ENCODE assay signal across 8 cellular contexts in the genomic region with DNA sequence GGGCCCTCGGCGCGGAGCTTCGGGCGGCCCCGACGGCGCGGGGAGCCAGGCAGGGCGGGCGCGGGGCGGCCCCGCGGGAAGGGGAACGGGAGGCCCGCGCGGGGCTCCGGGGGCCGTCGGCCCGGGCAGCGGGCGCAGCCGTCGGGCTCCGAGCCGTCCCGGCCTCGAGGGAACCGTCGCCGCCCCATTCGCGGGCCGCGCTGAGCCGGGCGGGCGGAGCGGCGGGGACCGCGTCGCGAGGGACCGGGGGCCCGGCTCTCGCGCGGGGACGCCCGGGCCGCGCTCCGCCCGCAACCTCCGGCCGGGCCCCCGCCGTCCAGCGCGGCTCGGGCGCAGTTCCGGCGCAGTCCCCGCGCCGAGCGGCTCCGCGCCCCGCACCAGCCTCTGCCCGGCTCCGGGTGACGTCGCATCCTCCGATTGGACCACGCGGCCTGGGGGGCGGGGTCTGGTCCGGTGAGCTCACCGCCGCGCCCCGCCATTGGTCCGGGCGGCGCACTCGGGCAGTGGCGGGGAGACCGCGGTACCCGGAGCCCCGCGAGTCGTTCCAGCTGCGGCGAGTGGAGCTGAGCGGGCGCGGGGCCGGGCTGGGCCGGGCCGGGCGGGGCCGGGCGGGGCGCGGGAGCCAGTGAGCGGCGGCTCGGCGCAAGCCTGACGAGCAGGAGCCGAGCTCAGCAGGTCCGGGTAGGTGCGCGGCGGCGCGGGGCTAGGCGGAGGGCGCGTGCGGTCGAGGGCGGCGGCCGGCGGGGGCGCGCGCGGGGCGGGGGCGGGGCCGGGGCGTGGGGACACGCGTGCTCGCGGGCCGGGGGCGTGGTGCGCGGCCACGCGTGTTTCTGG.
A peak's percentile ranks its signal among the peaks of the same experiment; 100 is the strongest.
DNase-seq lines count a peak whose midpoint lies in the region; ATAC-seq and TF ChIP-seq lines count a peak whose summit lies in the region.

No MANE protein-coding gene starts in this region.

- H3K9ac ChIP-seq in HUES48 (ENCODE audit: low read depth, low read length) (no peak overlapping the region), subcutaneous abdominal adipose tissue (ENCODE audit: low read length in 5 of 5) (no peak overlapping the region)

- H3K4me3 ChIP-seq in HUES48 (ENCODE audit: low read depth, low read length) = peak overlapping the region; percentile 56; the same call in 1 of the 2 replicates
- peak overlapping the region in 4 of 5 donors; percentile 36 to 80 (median 66) for H3K4me3 ChIP-seq in subcutaneous abdominal adipose tissue (ENCODE audit: low read depth in 1 of 5, low read length in 5 of 5)

- H3K36me3 ChIP-seq in HUES48 (ENCODE audit: control insufficient read depth, insufficient read depth, low read length) (no peaks in the 10 kb centered on the region), subcutaneous abdominal adipose tissue (ENCODE audit: control insufficient read depth in 5 of 5, insufficient read depth in 5 of 5, low read length in 5 of 5) (no peaks in the 10 kb centered on the region)

- H3K4me1 ChIP-seq in HUES48 (ENCODE audit: control insufficient read depth, insufficient read depth, low read length) (peaks cover 15% of the 10 kb centered on the region), foreskin keratinocyte (no peaks in the 10 kb centered on the region), subcutaneous abdominal adipose tissue (ENCODE audit: control insufficient read depth in 5 of 5, insufficient read depth in 5 of 5, low read length in 5 of 5) (peaks cover 0 to 14% (median 14%) of the 10 kb centered on the region in 5 donors)

- TF ChIP-seq CTCF in RWPE1 (conservative IDR thresholded peaks at IDR 0.05; ENCODE audit: low read depth) = no peak
- TF ChIP-seq CTCF in foreskin keratinocyte (conservative IDR thresholded peaks at IDR 0.05) = no peak
- TF ChIP-seq CTCF in omental fat pad (IDR thresholded peaks at IDR 0.05) = no peak

- POLR2A ChIA-PET in RWPE1 (lab: Yijun Ruan, JAX; ENCODE audit: low non-redundant PET) = no interaction called here

- peaks cover 29% of the 10 kb centered on the region for H3K27me3 ChIP-seq in HUES48 (ENCODE audit: control insufficient read depth, insufficient read depth, low read length)
- H3K27me3 ChIP-seq in foreskin keratinocyte = peaks cover 47% of the 10 kb centered on the region
- H3K27me3 ChIP-seq in subcutaneous abdominal adipose tissue (ENCODE audit: control insufficient read depth in 5 of 5, insufficient read depth in 4 of 5, low read length in 5 of 5) = peaks cover 0 to 3% (median 0%) of the 10 kb centered on the region in 5 donors

- DNase-seq in COLO668 (lab: John Stamatoyannopoulos, UW; ENCODE audit: unreplicated experiment) = peak; percentile 99
- peak; percentile 97 for DNase-seq in RWPE1 (ENCODE audit: low spot score)
- peak; percentile 91 for DNase-seq in activated gamma-delta T cell treated with Interleukin-2 at 50 U/mL for 16 hours
- DNase-seq in foreskin keratinocyte = peak; percentile 42 to 73
- peak; percentile 93 for DNase-seq in omental fat pad (ENCODE audit: low spot score)

- CTCF ChIA-PET in RWPE1 (lab: Yijun Ruan, JAX) = interaction anchor here (1.5 kb wide), 1 partner anchor 37 kb away, joined by 7 read pairs; no protein-coding TSS in a partner anchor

- no peaks in the 10 kb centered on the region for H3K9me3 ChIP-seq in HUES48 (ENCODE audit: control insufficient read depth, insufficient read depth, low read length)
- H3K9me3 ChIP-seq in subcutaneous abdominal adipose tissue (ENCODE audit: control insufficient read depth in 5 of 5, low read length in 5 of 5) = no peaks in the 10 kb centered on the region

- ATAC-seq in GM21423 (IDR thresholded peaks at IDR 0.05; ENCODE audit: unreplicated experiment) = peak; percentile 99
- ATAC-seq in foreskin keratinocyte = peak; percentile 93
- ATAC-seq in omental fat pad (ENCODE audit: low FRiP score) = peak; percentile 98

- H3K27ac ChIP-seq in HUES48 (ENCODE audit: low read depth, low read length) (no peak overlapping the region), RWPE1 (no peak overlapping the region), foreskin keratinocyte (no peak overlapping the region), subcutaneous abdominal adipose tissue (ENCODE audit: low read depth, low read length) (no peak overlapping the region)
